Comparison of ENCODE assay signal across 1 cellular context in genomic region chr19:35249848-35250711, GRCh38.
TF ChIP-seq lines count a peak whose summit lies in the region.

No MANE protein-coding gene starts in this region.

TF ChIP-seq in H1, 55 proteins besides CTCF, POLR2A, EP300 and RAD21:
- TF ChIP-seq FOSL1 (IDR thresholded peaks at IDR 0.05; ENCODE audit: insufficient read depth, low read depth, low read length) (no peak), POLR2AphosphoS5 (IDR thresholded peaks at IDR 0.05; ENCODE audit: low read depth, low read length) (peak; percentile 59), BRCA1 (IDR thresholded peaks at IDR 0.05; ENCODE audit: low read depth, low read length) (no peak), POU5F1 (IDR thresholded peaks at IDR 0.05; ENCODE audit: low read depth, low read length) (no peak), RFX5 (IDR thresholded peaks at IDR 0.05; ENCODE audit: borderline replicate concordance, low read depth, low read length) (no peak), ASH2L (IDR thresholded peaks at IDR 0.05; ENCODE audit: low read length) (no peak), RXRA (IDR thresholded peaks at IDR 0.05; ENCODE audit: insufficient read depth, low read depth, low read length) (no peak), MAX (IDR thresholded peaks at IDR 0.05) (no peak), KDM4A (IDR thresholded peaks at IDR 0.05; ENCODE audit: low read depth, low read length, severe bottlenecking) (peak; percentile 3), JUN (IDR thresholded peaks at IDR 0.05; ENCODE audit: low read depth, low read length) (no peak), RNF2 (IDR thresholded peaks at IDR 0.05; ENCODE audit: borderline replicate concordance, low read depth, low read length, missing control alignments, poor library complexity, severe bottlenecking) (no peak), MAFK (IDR thresholded peaks at IDR 0.05; ENCODE audit: low read depth, low read length) (no peak)
